In the genomic region with DNA sequence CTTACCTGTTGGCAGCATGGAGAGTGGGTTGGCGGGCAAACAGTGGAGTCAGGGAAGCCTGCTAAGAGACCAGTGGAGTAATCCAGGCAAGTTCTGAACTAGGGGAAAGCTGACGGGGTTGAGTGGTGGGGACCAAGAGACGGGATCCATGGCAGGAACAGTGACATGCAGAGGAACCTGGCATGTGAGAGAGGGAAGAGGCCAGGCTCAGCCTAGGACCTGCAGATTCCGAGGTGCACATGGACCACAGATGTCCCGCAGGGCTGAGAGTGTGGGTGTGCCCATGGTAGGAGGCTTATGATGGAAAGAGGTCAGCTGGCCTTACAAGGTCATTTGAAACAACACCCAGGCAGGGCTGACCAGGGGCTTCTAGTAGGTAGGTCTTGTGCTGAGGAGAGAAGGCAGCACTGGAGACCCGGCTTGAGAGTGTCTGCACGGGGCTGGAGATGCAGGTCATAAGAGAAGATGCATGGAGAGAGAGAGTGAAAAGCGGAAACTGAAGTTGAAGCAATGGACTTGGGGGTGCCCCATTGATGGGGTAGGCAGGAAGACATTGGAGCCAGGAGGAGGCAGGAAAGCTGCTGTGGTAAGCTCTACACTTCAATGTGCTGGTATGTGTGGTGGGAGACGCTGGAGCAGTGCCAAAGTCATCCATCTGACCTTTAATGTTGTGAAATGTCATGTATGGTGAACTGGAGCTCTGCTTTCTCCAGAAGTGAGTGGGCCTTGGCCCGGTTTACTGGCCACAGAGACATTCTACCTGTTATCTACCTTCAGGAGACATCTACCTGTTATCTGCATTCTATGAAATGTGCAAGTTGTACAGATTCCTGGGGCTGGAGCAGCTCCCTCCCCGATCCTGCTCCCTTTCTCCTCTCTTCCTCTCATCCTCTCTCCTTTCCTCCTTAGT, we compare ENCODE assay signal across 12 cellular contexts. TPM values are rescaled to one million over a fixed set of nuclear protein-coding genes. Genes with fewer than 3 reads are reported as not detected.
"Had no signal": no experiment of that assay in that cellular context is flagged by ENCODE, and none has a peak within 500 bp of the region (broad histone marks: within the 10 kb centered on the region; RNA-seq: fewer than 3 reads in every experiment).

No MANE protein-coding gene starts in this region.

- H3K36me3 ChIP-seq: pancreas, thyroid gland had no signal

- H3K27me3 ChIP-seq: pancreas had no signal

- DNase-seq: activated CD4-positive, alpha-beta T cell treated with anti-CD3 and anti-CD28 coated beads for 1 hour; activated effector memory CD4-positive, alpha-beta T cell treated with Interleukin-2 at 50 U/mL for 16 hours; activated naive CD4-positive, alpha-beta T cell treated with anti-CD3 and anti-CD28 coated beads for 36 hours; activated naive CD8-positive, alpha-beta T cell treated with anti-CD3 and anti-CD28 coated beads, Interleukin-2, amount 10 ng/mL, durations not matched to agents 7 days and 5 days; activated T-cell treated with anti-CD3 and anti-CD28 coated beads, Interleukin-2, amount 50 U/mL, for 72 hours; effector CD8-positive, alpha-beta T cell; mucosa of descending colon; stimulated activated CD4-positive, alpha-beta T cell treated with anti-CD3 and anti-CD28 coated beads, Interleukin-12 subunit alpha, Interleukin-12 subunit beta, amount 100 ng/mL, for 4 hours; substantia nigra; T-helper 1 cell had no signal

- ATAC-seq: activated T-cell treated with anti-CD3 and anti-CD28 coated beads, Interleukin-2, amount 50 U/mL, for 72 hours; mucosa of descending colon had no signal

- H3K27ac ChIP-seq: thyroid gland had no signal

- H3K4me3 ChIP-seq: mucosa of descending colon, pancreas, thyroid gland had no signal

- H3K9me3 ChIP-seq: mucosa of descending colon, pancreas, thyroid gland had no signal

RNA-seq across cellular contexts. Expression of gene SPSB4, which starts 4.6 kb away (rescaled TPM):
- total RNA-seq: activated naive CD4-positive, alpha-beta T cell treated with anti-CD3 and anti-CD28 coated beads for 36 hours; activated naive CD8-positive, alpha-beta T cell treated with anti-CD3 and anti-CD28 coated beads, Interleukin-2, amount 10 ng/mL, durations not matched to agents 7 days and 5 days; activated T-cell treated with anti-CD3 and anti-CD28 coated beads, Interleukin-2, amount 50 U/mL, for 72 hours had no signal
